8 cellular contexts compared by ENCODE assay signal in genomic region chr18:32092422-32093105, GRCh38. TPM values are rescaled to one million over a fixed set of nuclear protein-coding genes. Genes with fewer than 3 reads are reported as not detected.
DNase-seq lines count a peak whose midpoint lies in the region; ATAC-seq, FAIRE-seq and TF ChIP-seq lines count a peak whose summit lies in the region.

No MANE protein-coding gene starts in this region.

- TF ChIP-seq CTCF in VCaP (conservative IDR thresholded peaks at IDR 0.05) = no peak
- TF ChIP-seq CTCF in breast epithelium (IDR thresholded peaks at IDR 0.05) = no peak

- TF ChIP-seq POLR2A in breast epithelium (IDR thresholded peaks at IDR 0.05) = peak; percentile 23

- H3K4me1 ChIP-seq in breast epithelium (peaks cover 0 to 4% of the 10 kb centered on the region in 2 donors), small intestine (ENCODE audit: control insufficient read depth in 2 of 2, insufficient read depth in 1 of 2, low read depth in 1 of 2, low read length in 1 of 2) (peaks cover 3% of the 10 kb centered on the region in 2 donors)

- WGBS in small intestine, 3 donors = 0 to 1% (median 1%) methylated on average over 35 to 77 of the region's 77 CpGs

- intact Hi-C loops in breast epithelium (cut with DNase I; ENCODE audit: low total_unique reads) = no loop called here

- H3K4me3 ChIP-seq in breast epithelium = peak overlapping the region; percentile 87 to 92 (median 91)
- peak overlapping the region; percentile 93 to 95 for H3K4me3 ChIP-seq in small intestine (ENCODE audit: low read depth in 1 of 2, low read length in 2 of 2)

- no peak for FAIRE-seq in small intestine (lab: Jason Lieb, UNC)

- H3K27ac ChIP-seq in VCaP (peak overlapping the region; percentile 97), breast epithelium (peak overlapping the region; percentile 98 to 100), small intestine (ENCODE audit: low read depth in 1 of 2, low read length in 1 of 2) (peak overlapping the region; percentile 98 to 100)

- H3K9me3 ChIP-seq in breast epithelium (no peaks in the 10 kb centered on the region), small intestine (ENCODE audit: control insufficient read depth, low read depth) (no peaks in the 10 kb centered on the region)

- peak; percentile 58 for ATAC-seq in GM18870 (IDR thresholded peaks at IDR 0.05; ENCODE audit: unreplicated experiment)
- peak; percentile 79 for ATAC-seq in HG03108 (IDR thresholded peaks at IDR 0.05; ENCODE audit: unreplicated experiment)

- no peaks in the 10 kb centered on the region for H3K36me3 ChIP-seq in breast epithelium
- peaks cover 0 to 2% of the 10 kb centered on the region in 2 donors for H3K36me3 ChIP-seq in small intestine (ENCODE audit: control insufficient read depth in 2 of 2, insufficient read depth in 2 of 2, low read length in 2 of 2)

- H3K27me3 ChIP-seq in breast epithelium (no peaks in the 10 kb centered on the region), small intestine (ENCODE audit: control insufficient read depth in 2 of 2, insufficient read depth in 2 of 2, low read length in 2 of 2) (no peaks in the 10 kb centered on the region)

- DNase-seq in ACHN (peak; percentile 92), NCI-H2171 treated with DMSO at 0.1 percent for 48 hours (lab: John Stamatoyannopoulos, UW) (peak; percentile 96), breast epithelium (ENCODE audit: low spot score in 2 of 2) (peak; percentile 97 to 98), iPS-NIHi11 (ENCODE audit: low spot score) (peak; percentile 97), small intestine (peak; percentile 98)

- in situ Hi-C loops in ACHN (cut with HindIII; ENCODE audit: low pct_ligation_motif_present, low pct_unique_long_range_greater_than_20kb, low sequenced_read_pairs) = no loop called here

RNA-seq across cellular contexts. Expression of gene RNF138, which starts 0.9 kb away (rescaled TPM):
- 10 to 100 TPM; 14.1 to 20.8 (median 20.0) TPM for total RNA-seq in breast epithelium
- 10 to 100 TPM in 2 of 3 donors, 1 to 10 TPM in 1; 9.7 to 24.7 (median 15.2) TPM for polyA plus RNA-seq in small intestine

Comparison
In these comparisons a context has a peak if more than half of its experiments do, and no peak if none do; other contexts are left out.
1. Peak in every context shown above with its lines: DNase-seq, ATAC-seq, H3K4me3 ChIP-seq and H3K27ac ChIP-seq.